ENCODE assay signal across 16 cellular contexts in genomic region chr2:8631465-8632005, GRCh38. TPM values are rescaled to one million over a fixed set of nuclear protein-coding genes. Genes with fewer than 3 reads are reported as not detected.
A peak's percentile ranks its signal among the peaks of the same experiment; 100 is the strongest.
DNase-seq lines count a peak whose midpoint lies in the region; ATAC-seq and TF ChIP-seq lines count a peak whose summit lies in the region.
"Had no signal": no experiment of that assay in that cellular context is flagged by ENCODE, and none has a peak within 500 bp of the region (broad histone marks: within the 10 kb centered on the region; RNA-seq: fewer than 3 reads in every experiment).

No MANE protein-coding gene starts in this region.

- no peaks in the 10 kb centered on the region for H3K79me2 ChIP-seq in GM23338 (replicated peaks; ENCODE audit: insufficient read depth)

- H3K36me3 ChIP-seq in GM23338 (ENCODE audit: insufficient read depth): no peaks in the 10 kb centered on the region

- H2AFZ ChIP-seq in GM23338: no peak overlapping the region
- H2AFZ ChIP-seq: PC-9 had no signal

- no peak overlapping the region for H3K27ac ChIP-seq in GM23338 (ENCODE audit: low read depth)
- H3K27ac ChIP-seq: PC-9 had no signal

- ATAC-seq in GM23338: no peak

- intact Hi-C loops in activated CD4-positive, alpha-beta T cell treated with anti-CD3 and anti-CD28 coated beads, Interleukin-2, amount 10 ng/mL, durations not matched to agents 24 days and 14 days (cut with micrococcal nuclease): no loop called here

- no peak overlapping the region for H3K4me2 ChIP-seq in GM23338
- H3K4me2 ChIP-seq: PC-9 had no signal

- TF ChIP-seq CTCF in nephron (IDR thresholded peaks at IDR 0.05; ENCODE audit: unreplicated experiment in 3 of 3) (no peak), GM23338 (conservative IDR thresholded peaks at IDR 0.05; ENCODE audit: low read depth in 2 of 2) (no peak)

- no peaks in the 10 kb centered on the region for H3K9me2 ChIP-seq in GM23338 (ENCODE audit: insufficient read depth)

- H3K27me3 Mint-ChIP-seq in activated CD4-positive, alpha-beta T cell treated with anti-CD3 and anti-CD28 coated beads, Interleukin-2, amount 10 ng/mL, durations not matched to agents 24 days and 14 days: peaks cover 2% of the 10 kb centered on the region
- peaks cover 8% of the 10 kb centered on the region for H3K27me3 Mint-ChIP-seq in nephron (ENCODE audit: low read depth)
- H3K27me3 Mint-ChIP-seq in GM23338 (ENCODE audit: insufficient read depth, low read depth, poor library complexity): peaks cover 6% of the 10 kb centered on the region

- no peaks in the 10 kb centered on the region for H3K9me3 Mint-ChIP-seq in activated CD4-positive, alpha-beta T cell treated with anti-CD3 and anti-CD28 coated beads, Interleukin-2, amount 10 ng/mL, durations not matched to agents 24 days and 14 days
- H3K9me3 Mint-ChIP-seq in nephron (no peaks in the 10 kb centered on the region), GM23338 (no peaks in the 10 kb centered on the region)
- H3K9me3 Mint-ChIP-seq: CD4-positive, alpha-beta memory T cell had no signal

- no peaks in the 10 kb centered on the region for H3F3A ChIP-seq in GM23338 (replicated peaks; ENCODE audit: low read depth)

- no peak overlapping the region for H3K4me3 ChIP-seq in GM23338
- H3K4me3 ChIP-seq: PC-9 had no signal

- peaks cover 7% of the 10 kb centered on the region for H3K4me1 Mint-ChIP-seq in activated CD4-positive, alpha-beta T cell treated with anti-CD3 and anti-CD28 coated beads, Interleukin-2, amount 10 ng/mL, durations not matched to agents 24 days and 14 days
- H3K4me1 Mint-ChIP-seq in nephron (peaks cover 37% of the 10 kb centered on the region), GM23338 (peaks cover 8% of the 10 kb centered on the region)

- H3K27me3 ChIP-seq in GM23338 (ENCODE audit: insufficient read depth): no peaks in the 10 kb centered on the region

- H4K20me1 ChIP-seq in GM23338 (replicated peaks; ENCODE audit: insufficient read depth): no peaks in the 10 kb centered on the region

- H3K4me1 ChIP-seq in GM23338 (ENCODE audit: insufficient read depth): peaks cover 8% of the 10 kb centered on the region

- no peaks in the 10 kb centered on the region for H3K36me3 Mint-ChIP-seq in activated CD4-positive, alpha-beta T cell treated with anti-CD3 and anti-CD28 coated beads, Interleukin-2, amount 10 ng/mL, durations not matched to agents 24 days and 14 days (ENCODE audit: low read depth)
- H3K36me3 Mint-ChIP-seq in nephron (ENCODE audit: low read depth): no peaks in the 10 kb centered on the region
- H3K36me3 Mint-ChIP-seq in GM23338 (ENCODE audit: low read depth): no peaks in the 10 kb centered on the region; the same call in 2 of the 3 replicates
- H3K36me3 Mint-ChIP-seq: CD4-positive, alpha-beta memory T cell had no signal

- H3K4me3 Mint-ChIP-seq in activated CD4-positive, alpha-beta T cell treated with anti-CD3 and anti-CD28 coated beads, Interleukin-2, amount 10 ng/mL, durations not matched to agents 24 days and 14 days: no peak overlapping the region
- H3K4me3 Mint-ChIP-seq in nephron (no peak overlapping the region), GM23338 (no peak overlapping the region)
- H3K4me3 Mint-ChIP-seq: CD4-positive, alpha-beta memory T cell had no signal

- peak; percentile 61 for DNase-seq in activated CD4-positive, alpha-beta T cell treated with anti-CD3 and anti-CD28 coated beads, Interleukin-2, amount 10 ng/mL, durations not matched to agents 24 days and 14 days
- DNase-seq in activated CD4-positive, alpha-beta T cell treated with anti-CD3 and anti-CD28 coated beads, Interleukin-2, amount 50 U/mL, for 1 hour: no peak
- DNase-seq in COR-L47 (lab: John Stamatoyannopoulos, UW): peak; percentile 8
- peak; percentile 58 to 89 for DNase-seq in SHP77 (lab: John Stamatoyannopoulos, UW)
- no peak for DNase-seq in GM23338 (ENCODE audit: low spot score)
- DNase-seq in activated CD8-positive, alpha-beta memory T cell treated with anti-CD3 and anti-CD28 coated beads, Interleukin-2, amount 50 U/mL, for 4 hours: no peak
- DNase-seq in UCSD-AML1 (lab: John Stamatoyannopoulos, UW; ENCODE audit: unreplicated experiment): no peak
- DNase-seq: ACHN; activated CD4-positive, CD25-positive, alpha-beta regulatory T cell treated with anti-CD3 and anti-CD28 coated beads, Interleukin-2, amount 50 U/mL, for 72 hours; activated T-cell treated with anti-CD3 and anti-CD28 coated beads for 4 hours; CD4-positive, alpha-beta memory T cell; foreskin melanocyte; NCI-H187 treated with DMSO at 0.1 percent for 48 hours; PC-9; stimulated activated CD4-positive, alpha-beta T cell treated with anti-CD3 and anti-CD28 coated beads, Interleukin-2, amount 100 ng/mL, for 24 hours had no signal

- H3K27ac Mint-ChIP-seq in activated CD4-positive, alpha-beta T cell treated with anti-CD3 and anti-CD28 coated beads, Interleukin-2, amount 10 ng/mL, durations not matched to agents 24 days and 14 days: no peak overlapping the region
- H3K27ac Mint-ChIP-seq in nephron (peak overlapping the region; percentile 16 to 77 (median 61)), GM23338 (no peak overlapping the region)

TF ChIP-seq in GM23338, 12 proteins besides CTCF, POLR2A, EP300 and RAD21:
- no peak for TF ChIP-seq ZNF331 (CRISPR knock-in tag; IDR thresholded peaks at IDR 0.05; ENCODE audit: low read depth)
- no peak for TF ChIP-seq REST (IDR thresholded peaks at IDR 0.05; ENCODE audit: unreplicated experiment)
- no peak for TF ChIP-seq ETS1 (IDR thresholded peaks at IDR 0.05)
- TF ChIP-seq STAT1 (IDR thresholded peaks at IDR 0.05; ENCODE audit: unreplicated experiment): no peak
- TF ChIP-seq POLR2AphosphoS5 (IDR thresholded peaks at IDR 0.05; ENCODE audit: low read depth): no peak
- TF ChIP-seq EZH2phosphoT487 (IDR thresholded peaks at IDR 0.05; ENCODE audit: unreplicated experiment): no peak
- no peak for TF ChIP-seq EZH2 (IDR thresholded peaks at IDR 0.05; ENCODE audit: low read depth, unreplicated experiment)

RNA-seq across cellular contexts. Expression of gene ID2, which starts 50.3 kb away (rescaled TPM):
- 284 and 299 TPM in 2 replicates for total RNA-seq in activated CD4-positive, alpha-beta T cell treated with anti-CD3 and anti-CD28 coated beads, Interleukin-2, amount 10 ng/mL, durations not matched to agents 24 days and 14 days
- 87.0 and 135 TPM in 2 replicates for total RNA-seq in GM23338 (2014; rRNA removed; shearing (Covaris generic))
- 110 and 119 TPM in 2 replicates for polyA plus RNA-seq in GM23338 (2016; fragmentation: Nextera tagmentation; extraction: Ambion mirVana)

Comparison
In these comparisons a context has a peak if more than half of its experiments do, and no peak if none do; other contexts are left out.
1. DNase-seq: peak in activated CD4-positive, alpha-beta T cell treated with anti-CD3 and anti-CD28 coated beads, Interleukin-2, amount 10 ng/mL, durations not matched to agents 24 days and 14 days (single experiment), COR-L47 (single experiment) and SHP77 (2 of 2); none in activated CD4-positive, alpha-beta T cell treated with anti-CD3 and anti-CD28 coated beads, Interleukin-2, amount 50 U/mL, for 1 hour (single experiment), GM23338 (single experiment), activated CD8-positive, alpha-beta memory T cell treated with anti-CD3 and anti-CD28 coated beads, Interleukin-2, amount 50 U/mL, for 4 hours (single experiment) and UCSD-AML1 (single experiment).
2. H3K27ac Mint-ChIP-seq: peak in nephron (3 of 3); none in activated CD4-positive, alpha-beta T cell treated with anti-CD3 and anti-CD28 coated beads, Interleukin-2, amount 10 ng/mL, durations not matched to agents 24 days and 14 days (single experiment) and GM23338 (single experiment).